Comparison of ENCODE assay signal across 29 cellular contexts in genomic region chr17:82822281-82822680, GRCh38. TPM values are rescaled to one million over a fixed set of nuclear protein-coding genes. Genes with fewer than 3 reads are reported as not detected.
"Had no signal": no experiment of that assay in that cellular context is flagged by ENCODE, and none has a peak within 500 bp of the region (broad histone marks: within the 10 kb centered on the region; RNA-seq: fewer than 3 reads in every experiment).

No MANE protein-coding gene starts in this region.

- H3K27ac ChIP-seq: cardiac muscle cell, coronary artery, dorsolateral prefrontal cortex, gastroesophageal sphincter, hepatocyte, right lobe of liver, skin epidermis, thoracic aorta had no signal

- H3K27me3 ChIP-seq: cardiac muscle cell, dorsolateral prefrontal cortex, gastroesophageal sphincter, hepatocyte, right lobe of liver had no signal

- H3K4me3 ChIP-seq: cardiac muscle cell, coronary artery, dorsolateral prefrontal cortex, gastroesophageal sphincter, hepatocyte, right lobe of liver, skin epidermis, thoracic aorta had no signal

- FAIRE-seq: urothelium cell line had no signal

- DNase-seq: activated B cell treated with CpG ODN at 0.5 μM for 24 hours; activated CD4-positive, alpha-beta T cell treated with anti-CD3 and anti-CD28 coated beads, Interleukin-2, amount 50 U/mL, for 1 hour; activated CD8-positive, alpha-beta T cell treated with anti-CD3 and anti-CD28 coated beads for 36 hours; activated T-cell treated with anti-CD3 and anti-CD28 coated beads, Interleukin-2, amount 50 U/mL, for 4 hours; aorta; cerebellar nuclear complex; effector memory CD4-positive, alpha-beta T cell; islet precursor cell; left colon; stimulated activated CD4-positive, alpha-beta T cell treated with anti-CD3 and anti-CD28 coated beads, Interleukin-12 subunit alpha, Interleukin-12 subunit beta, amount 100 ng/mL, for 4 hours; stimulated activated CD4-positive, alpha-beta T cell treated with anti-CD3 and anti-CD28 coated beads, Interleukin-4, amount 100 ng/mL, for 1 hour; T-helper 2 cell; trophoblast cell had no signal

- H3K9me3 ChIP-seq: right lobe of liver had no signal

- ATAC-seq: activated CD8-positive, alpha-beta T cell treated with anti-CD3 and anti-CD28 coated beads for 36 hours; activated T-cell treated with anti-CD3 and anti-CD28 coated beads, Interleukin-2, amount 50 U/mL, for 4 hours; gastroesophageal sphincter; naive thymus-derived CD8-positive, alpha-beta T cell had no signal

- H3K4me1 ChIP-seq: right lobe of liver had no signal

- H3K36me3 ChIP-seq: cardiac muscle cell had no signal

RNA-seq across cellular contexts. Expression of gene ZNF750, which starts 17.5 kb away (rescaled TPM):
- total RNA-seq: activated B cell treated with CpG ODN at 0.5 μM for 24 hours; activated CD8-positive, alpha-beta T cell treated with anti-CD3 and anti-CD28 coated beads for 36 hours; activated T-cell treated with anti-CD3 and anti-CD28 coated beads, Interleukin-2, amount 50 U/mL, for 4 hours; activated T-helper 2 cell treated with anti-CD3 and anti-CD28 coated beads, Interferon-gamma antibody, Interleukin-2, Interleukin-4, amounts not matched to agents 10 μg/mL and 5 μg/mL and 100 μg/mL, durations not matched to agents 14 hours and 24 hours and 36 hours; cardiac muscle cell; fibroblast of lung; fibroblast of villous mesenchyme; left colon; naive thymus-derived CD8-positive, alpha-beta T cell; osteoblast; renal cortical epithelial cell; right lobe of liver; subcutaneous adipose tissue; thoracic aorta had no signal
- polyA plus RNA-seq: fibroblast of lung; naive thymus-derived CD8-positive, alpha-beta T cell had no signal
